1 cellular context compared by ENCODE assay signal in the genomic region with DNA sequence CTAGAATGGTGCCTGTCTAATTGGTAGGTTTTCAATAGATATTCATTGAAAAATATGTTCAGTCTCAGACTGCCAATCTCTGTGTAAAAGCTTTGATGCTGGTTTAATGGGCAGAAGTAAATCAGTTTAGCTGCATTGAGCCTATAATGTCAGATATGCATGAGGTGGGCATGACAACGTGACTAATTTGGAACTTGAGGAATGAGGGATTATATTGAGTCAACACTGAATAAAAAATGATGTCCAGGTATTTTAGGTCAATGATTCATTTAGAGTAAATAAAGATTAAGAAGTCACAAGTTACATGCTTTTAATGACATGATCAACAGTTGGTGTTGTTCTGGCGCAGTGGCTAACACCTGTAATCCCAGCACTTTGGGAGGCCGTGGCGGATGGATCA.
TF ChIP-seq lines count a peak whose summit lies in the region.

No MANE protein-coding gene starts in this region.

TF ChIP-seq in GM12878, 131 proteins besides CTCF, POLR2A, EP300 and RAD21:
- TF ChIP-seq JUNB (IDR thresholded peaks at IDR 0.05) = no peak
- TF ChIP-seq HCFC1 (IDR thresholded peaks at IDR 0.05; ENCODE audit: low read length) = no peak
- TF ChIP-seq BRCA1 (IDR thresholded peaks at IDR 0.05; ENCODE audit: low read depth, low read length) = no peak
- TF ChIP-seq IRF3 (IDR thresholded peaks at IDR 0.05) = no peak
- TF ChIP-seq ESRRA (IDR thresholded peaks at IDR 0.05; ENCODE audit: low read length) = no peak
- TF ChIP-seq HDAC6 (IDR thresholded peaks at IDR 0.05; ENCODE audit: unreplicated experiment) = no peak
- TF ChIP-seq PAX8 (IDR thresholded peaks at IDR 0.05) = no peak
- TF ChIP-seq MEF2B (IDR thresholded peaks at IDR 0.05; ENCODE audit: partially characterized antibody, poor library complexity, severe bottlenecking) = no peak
- TF ChIP-seq CBFB (IDR thresholded peaks at IDR 0.05; ENCODE audit: low read depth) = no peak
- TF ChIP-seq BCL3 (IDR thresholded peaks at IDR 0.05; ENCODE audit: borderline replicate concordance, insufficient read depth, low read depth, low read length, poor library complexity, severe bottlenecking) = no peak
